ENCODE assay signal across 26 cellular contexts in genomic region chr1:94342416-94342815, GRCh38.
"Had no signal": no experiment of that assay in that cellular context is flagged by ENCODE, and none has a peak within 500 bp of the region (broad histone marks: within the 10 kb centered on the region; RNA-seq: fewer than 3 reads in every experiment).

No MANE protein-coding gene starts in this region.

- H3K4me3 ChIP-seq: adrenal gland, SK-N-MC had no signal

- H3K4me1 ChIP-seq: adrenal gland had no signal

- H3K36me3 ChIP-seq: adrenal gland had no signal

- H3K9me3 Mint-ChIP-seq: activated CD4-positive, alpha-beta memory T cell treated with anti-CD3 and anti-CD28 coated beads for 36 hours; activated CD4-positive, alpha-beta T cell treated with anti-CD3 and anti-CD28 coated beads, Interleukin-2, amount 10 ng/mL, durations not matched to agents 7 days and 5 days; activated naive CD4-positive, alpha-beta T cell treated with anti-CD3 and anti-CD28 coated beads for 36 hours; activated naive CD8-positive, alpha-beta T cell treated with anti-CD3 and anti-CD28 coated beads for 36 hours; activated T-helper 17 cell treated with anti-CD3 and anti-CD28 coated beads, Interleukin-2, amount 50 U/mL, for 72 hours; T-cell had no signal

- H3K27ac ChIP-seq: adrenal gland, SK-N-MC had no signal

- H3K27ac Mint-ChIP-seq: activated CD4-positive, alpha-beta memory T cell treated with anti-CD3 and anti-CD28 coated beads for 36 hours; activated CD4-positive, alpha-beta T cell treated with anti-CD3 and anti-CD28 coated beads, Interleukin-2, amount 10 ng/mL, durations not matched to agents 7 days and 5 days; activated naive CD4-positive, alpha-beta T cell treated with anti-CD3 and anti-CD28 coated beads for 36 hours; activated naive CD8-positive, alpha-beta T cell treated with anti-CD3 and anti-CD28 coated beads for 36 hours; activated T-helper 17 cell treated with anti-CD3 and anti-CD28 coated beads, Interleukin-2, amount 50 U/mL, for 72 hours; T-cell had no signal

- H3K4me3 Mint-ChIP-seq: activated CD4-positive, alpha-beta memory T cell treated with anti-CD3 and anti-CD28 coated beads for 36 hours; activated CD4-positive, alpha-beta T cell treated with anti-CD3 and anti-CD28 coated beads, Interleukin-2, amount 10 ng/mL, durations not matched to agents 7 days and 5 days; activated naive CD4-positive, alpha-beta T cell treated with anti-CD3 and anti-CD28 coated beads for 36 hours; activated naive CD8-positive, alpha-beta T cell treated with anti-CD3 and anti-CD28 coated beads for 36 hours; activated T-helper 17 cell treated with anti-CD3 and anti-CD28 coated beads, Interleukin-2, amount 50 U/mL, for 72 hours; T-cell had no signal

- ATAC-seq: activated T-helper 17 cell treated with anti-CD3 and anti-CD28 coated beads, Interleukin-2, amount 50 U/mL, for 72 hours; Panc1; Right ventricle myocardium inferior; T-cell had no signal

- H3K27me3 Mint-ChIP-seq: activated CD4-positive, alpha-beta T cell treated with anti-CD3 and anti-CD28 coated beads, Interleukin-2, amount 10 ng/mL, durations not matched to agents 7 days and 5 days had no signal

- DNase-seq: activated CD4-positive, alpha-beta memory T cell treated with anti-CD3 and anti-CD28 coated beads for 36 hours; activated CD4-positive, alpha-beta T cell treated with anti-CD3 and anti-CD28 coated beads, Interleukin-2, amount 10 ng/mL, durations not matched to agents 7 days and 5 days; activated CD4-positive, CD25-positive, alpha-beta regulatory T cell; activated gamma-delta T cell; activated naive CD4-positive, alpha-beta T cell treated with anti-CD3 and anti-CD28 coated beads for 36 hours; activated naive CD8-positive, alpha-beta T cell treated with anti-CD3 and anti-CD28 coated beads for 36 hours; activated T-cell treated with anti-CD3 and anti-CD28 coated beads for 4 hours; activated T-cell treated with anti-CD3 and anti-CD28 coated beads, Interleukin-2, amount 50 U/mL, for 48 hours; adrenal gland; anterior cingulate cortex; KG1; NCI-H1092; NCI-H1417; NCI-H1930; NCI-H2171; NCI-H226; NCI-H526; NCI-H82; RPMI8226; T-cell; T-helper 2 cell; T1000 had no signal

- H3K36me3 Mint-ChIP-seq: activated CD4-positive, alpha-beta memory T cell treated with anti-CD3 and anti-CD28 coated beads for 36 hours; activated naive CD8-positive, alpha-beta T cell treated with anti-CD3 and anti-CD28 coated beads for 36 hours; T-cell had no signal

- H3K4me1 Mint-ChIP-seq: activated CD4-positive, alpha-beta T cell treated with anti-CD3 and anti-CD28 coated beads, Interleukin-2, amount 10 ng/mL, durations not matched to agents 7 days and 5 days; activated naive CD8-positive, alpha-beta T cell treated with anti-CD3 and anti-CD28 coated beads for 36 hours; activated T-helper 17 cell treated with anti-CD3 and anti-CD28 coated beads, Interleukin-2, amount 50 U/mL, for 72 hours; T-cell had no signal

- H3K27me3 ChIP-seq: adrenal gland had no signal
